ENCODE assay signal across 8 cellular contexts in the genomic region with DNA sequence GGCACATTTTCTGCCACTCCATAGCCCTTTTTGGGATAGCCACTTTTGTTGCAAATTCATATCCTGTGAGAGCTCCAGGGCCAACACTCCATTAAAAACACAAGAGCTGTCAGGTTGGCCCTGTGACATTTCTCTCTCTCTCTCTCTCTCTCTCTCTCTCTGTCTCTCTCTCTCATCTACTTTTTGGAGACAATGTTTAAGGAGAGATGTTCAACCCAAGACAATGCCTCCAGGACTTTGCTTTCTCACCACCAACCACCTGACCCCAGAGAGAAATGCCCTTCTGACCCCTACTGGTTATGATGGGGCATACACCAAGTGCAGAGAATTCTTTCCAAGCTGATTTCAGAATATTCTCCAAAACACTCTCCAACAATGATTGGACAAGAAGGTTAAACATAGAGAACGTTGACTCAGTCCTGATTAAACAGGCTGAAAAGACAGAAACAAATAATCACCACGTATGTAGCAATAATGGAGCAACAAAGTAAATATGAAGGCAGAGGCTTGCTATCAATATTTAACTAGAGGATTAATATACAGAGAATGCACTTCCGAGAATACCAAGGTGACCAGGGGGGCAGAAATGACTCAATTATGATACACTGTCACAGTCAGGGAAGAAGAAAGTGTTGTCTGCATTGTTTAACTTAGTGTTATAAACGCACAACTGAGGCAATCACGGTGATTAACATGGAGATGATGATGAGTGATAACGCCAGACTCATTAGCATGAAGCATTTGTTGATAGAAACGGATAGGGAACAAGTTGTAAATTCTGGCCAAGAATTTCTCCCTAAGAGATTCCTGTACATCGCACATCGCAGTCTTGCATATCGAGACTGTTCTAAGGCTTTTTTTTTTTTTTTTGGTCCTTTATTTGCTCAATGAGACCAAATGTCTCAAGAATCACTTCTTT.
DNase-seq lines count a peak whose midpoint lies in the region; ATAC-seq, FAIRE-seq and TF ChIP-seq lines count a peak whose summit lies in the region.

No MANE protein-coding gene starts in this region.

- H3K9ac ChIP-seq in colonic mucosa (ENCODE audit: low read depth in 2 of 2, low read length in 2 of 2): no peak overlapping the region

- FAIRE-seq in D721Med (lab: Jason Lieb, UNC): no peak

- DNase-seq in D721Med (ENCODE audit: insufficient read length, low spot score): no peak
- DNase-seq in RPMI7951 (ENCODE audit: low read depth): peak; percentile 72
- no peak for DNase-seq in colonic mucosa
- DNase-seq in naive thymus-derived CD4-positive, alpha-beta T cell: peak in 7 of 9 donors; percentile 28 to 65 (median 55)
- no peak for DNase-seq in NCI-H2227 (lab: John Stamatoyannopoulos, UW; ENCODE audit: unreplicated experiment)
- no peak for DNase-seq in 8988T

- no peak overlapping the region for H3K4me3 ChIP-seq in colonic mucosa
- no peak overlapping the region for H3K4me3 ChIP-seq in naive thymus-derived CD4-positive, alpha-beta T cell (ENCODE audit: low read length)

- peak; percentile 58 for ATAC-seq in GM18873 (IDR thresholded peaks at IDR 0.05; ENCODE audit: low FRiP score, unreplicated experiment)
- peak; percentile 85 for ATAC-seq in HG03159 (IDR thresholded peaks at IDR 0.05; ENCODE audit: unreplicated experiment)
- ATAC-seq in naive thymus-derived CD4-positive, alpha-beta T cell: peak; percentile 85

- no peak overlapping the region for H3K27ac ChIP-seq in colonic mucosa
- no peak overlapping the region for H3K27ac ChIP-seq in naive thymus-derived CD4-positive, alpha-beta T cell (ENCODE audit: low read depth, low read length)

- H3K27me3 ChIP-seq in colonic mucosa: no peaks in the 10 kb centered on the region
- H3K27me3 ChIP-seq in naive thymus-derived CD4-positive, alpha-beta T cell (ENCODE audit: control insufficient read depth in 2 of 2, insufficient read depth in 2 of 2, low read length in 2 of 2): no peaks in the 10 kb centered on the region

- peak overlapping the region in 8 of 9 donors; percentile 0 to 88 (median 41) for H3K27ac Mint-ChIP-seq in naive thymus-derived CD4-positive, alpha-beta T cell

- no peaks in the 10 kb centered on the region for H3K36me3 ChIP-seq in colonic mucosa
- no peaks in the 10 kb centered on the region for H3K36me3 ChIP-seq in naive thymus-derived CD4-positive, alpha-beta T cell (ENCODE audit: control insufficient read depth in 2 of 3, insufficient read depth in 3 of 3, low read length in 3 of 3)

- H3K9me3 ChIP-seq in colonic mucosa: no peaks in the 10 kb centered on the region
- H3K9me3 ChIP-seq in naive thymus-derived CD4-positive, alpha-beta T cell (ENCODE audit: control insufficient read depth in 2 of 3, low read length in 3 of 3): no peaks in the 10 kb centered on the region

- intact Hi-C loops in colonic mucosa (cut with DNase I): loop anchor here (5.0 to 10.0 kb wide), 2 partner anchors 141 to 359 kb away; no protein-coding TSS in a partner anchor
- intact Hi-C loops in naive thymus-derived CD4-positive, alpha-beta T cell (cut with micrococcal nuclease): loop anchor here (1.0 to 5.0 kb wide), 11 partner anchors 17 to 965 kb away; partner anchors contain the start of gene CCDC7 (in 1 of the 2)

- H3K4me3 Mint-ChIP-seq in naive thymus-derived CD4-positive, alpha-beta T cell: no peak overlapping the region

- peaks cover 0 to 6% (median 0%) of the 10 kb centered on the region in 5 donors for H3K36me3 Mint-ChIP-seq in naive thymus-derived CD4-positive, alpha-beta T cell

- peaks cover 8 to 41% (median 35%) of the 10 kb centered on the region in 7 donors for H3K4me1 Mint-ChIP-seq in naive thymus-derived CD4-positive, alpha-beta T cell

- no peaks in the 10 kb centered on the region for H3K4me1 ChIP-seq in colonic mucosa
- peaks cover 15 to 44% of the 10 kb centered on the region in 2 donors for H3K4me1 ChIP-seq in naive thymus-derived CD4-positive, alpha-beta T cell (ENCODE audit: control insufficient read depth in 2 of 2, insufficient read depth in 2 of 2, low read length in 2 of 2)

- peaks cover 0 to 4% (median 0%) of the 10 kb centered on the region in 11 donors for H3K9me3 Mint-ChIP-seq in naive thymus-derived CD4-positive, alpha-beta T cell

- POLR2A ChIA-PET in naive thymus-derived CD4-positive, alpha-beta T cell (lab: Charles Lee): interaction anchor here (0.6 to 3.5 kb wide), 5 partner anchors 16 to 697 kb away, joined by 3 to 22 read pairs (median 3); no protein-coding TSS in a partner anchor

- no peaks in the 10 kb centered on the region for H3K27me3 Mint-ChIP-seq in naive thymus-derived CD4-positive, alpha-beta T cell

- TF ChIP-seq CTCF in D721Med (IDR thresholded peaks at IDR 0.05; ENCODE audit: insufficient read depth, missing control alignments): peak; percentile 33
- peak; percentile 51 for TF ChIP-seq CTCF in colonic mucosa (IDR thresholded peaks at IDR 0.05)

- CTCF ChIA-PET in naive thymus-derived CD4-positive, alpha-beta T cell (lab: Charles Lee): interaction anchor here (0.6 to 2.4 kb wide), 19 partner anchors 17 to 963 kb away, joined by 3 to 14 read pairs (median 4); partner anchors contain the start of gene CCDC7

Comparison
In these comparisons a context has a peak if more than half of its experiments do, and no peak if none do; other contexts are left out.
1. DNase-seq: peak in RPMI7951 (single experiment) and naive thymus-derived CD4-positive, alpha-beta T cell (7 of 9); none in D721Med (single experiment), colonic mucosa (single experiment), NCI-H2227 (single experiment) and 8988T (single experiment).
2. Peak in every context shown above with its lines, with median percentiles within 50 percentile points of each other: ATAC-seq.